In genomic region chr6:16711551-16712249, GRCh38 we compare ENCODE assay signal across 8 cellular contexts. TPM values are rescaled to one million over a fixed set of nuclear protein-coding genes. Genes with fewer than 3 reads are reported as not detected.
A peak's percentile ranks its signal among the peaks of the same experiment; 100 is the strongest.
DNase-seq lines count a peak whose midpoint lies in the region; ATAC-seq, FAIRE-seq and TF ChIP-seq lines count a peak whose summit lies in the region.

No MANE protein-coding gene starts in this region.

- H3K4me3 ChIP-seq in GM06990 (replicated peaks; ENCODE audit: low read depth, low read length) (peak overlapping the region; percentile 47), mesenchymal stem cell (ENCODE audit: insufficient read depth in 1 of 2, low read depth in 1 of 2, low read length in 2 of 2) (no peak overlapping the region)

- H2BK15ac ChIP-seq in mesenchymal stem cell (ENCODE audit: low read depth, poor library complexity, severe bottlenecking) = no peak overlapping the region

- no peak overlapping the region for H2AFZ ChIP-seq in mesenchymal stem cell (ENCODE audit: low read depth, low read length)

- no peak overlapping the region for H2BK5ac ChIP-seq in mesenchymal stem cell (ENCODE audit: low read depth, low read length, poor library complexity, severe bottlenecking)

- no peak for FAIRE-seq in GM19239 (lab: Jason Lieb, UNC)

- no peaks in the 10 kb centered on the region for H3K36me3 ChIP-seq in GM06990 (ENCODE audit: control insufficient read depth, insufficient read depth, low read length)
- H3K36me3 ChIP-seq in mesenchymal stem cell (ENCODE audit: control insufficient read depth in 1 of 2, insufficient read depth in 2 of 2, low read depth in 1 of 2, low read length in 2 of 2) = peaks cover 0 to under 1% of the 10 kb centered on the region in 2 experiments

- H3K27me3 Mint-ChIP-seq in activated CD8-positive, alpha-beta T cell treated with anti-CD3 and anti-CD28 coated beads, Interleukin-2, amount 10 ng/mL, durations not matched to agents 7 days and 5 days (ENCODE audit: low read depth) = no peaks in the 10 kb centered on the region

- H3K4me3 Mint-ChIP-seq in activated CD8-positive, alpha-beta T cell treated with anti-CD3 and anti-CD28 coated beads, Interleukin-2, amount 10 ng/mL, durations not matched to agents 7 days and 5 days = peak overlapping the region; percentile 68

- TF ChIP-seq CTCF in GM06990 (IDR thresholded peaks at IDR 0.05; ENCODE audit: insufficient read depth, low read length, poor library complexity, severe bottlenecking) = peak; percentile 12

- peaks cover 8% of the 10 kb centered on the region for H3K36me3 Mint-ChIP-seq in activated CD8-positive, alpha-beta T cell treated with anti-CD3 and anti-CD28 coated beads, Interleukin-2, amount 10 ng/mL, durations not matched to agents 7 days and 5 days (ENCODE audit: low read depth)

- POLR2A ChIA-PET in activated CD8-positive, alpha-beta T cell treated with anti-CD3 and anti-CD28 coated beads, Interleukin-2, amount 10 ng/mL, durations not matched to agents 7 days and 5 days (lab: Charles Lee) = interaction anchor here (2.4 kb wide), 1 partner anchor 13 kb away, joined by 9 read pairs; no protein-coding TSS in a partner anchor

- DNase-seq in GM06990 (ENCODE audit: extremely low read depth, insufficient read length) = peak; percentile 24
- DNase-seq in activated CD8-positive, alpha-beta T cell treated with anti-CD3 and anti-CD28 coated beads, Interleukin-2, amount 10 ng/mL, durations not matched to agents 7 days and 5 days = peak; percentile 45
- DNase-seq in mesenchymal stem cell = no peak
- DNase-seq in NCI-H2171 (lab: John Stamatoyannopoulos, UW) = no peak
- no peak for DNase-seq in GM19239 (ENCODE audit: insufficient read length, low spot score)
- no peak for DNase-seq in C1 segment of cervical spinal cord (lab: John Stamatoyannopoulos, UW)

- H3K4me1 ChIP-seq in mesenchymal stem cell (ENCODE audit: control insufficient read depth, insufficient read depth, low read depth, low read length) = peaks cover 9% of the 10 kb centered on the region

- ATAC-seq in HG03064 (IDR thresholded peaks at IDR 0.05; ENCODE audit: low read depth, unreplicated experiment) = peak; percentile 17
- peak; percentile 40 for ATAC-seq in activated CD8-positive, alpha-beta T cell treated with anti-CD3 and anti-CD28 coated beads, Interleukin-2, amount 10 ng/mL, durations not matched to agents 7 days and 5 days
- ATAC-seq in GM21619 (IDR thresholded peaks at IDR 0.05; ENCODE audit: unreplicated experiment) = no peak

- peak overlapping the region; percentile 91 for H2AK5ac ChIP-seq in mesenchymal stem cell (ENCODE audit: low read length, severe bottlenecking)

- no peak overlapping the region for H3K14ac ChIP-seq in mesenchymal stem cell (ENCODE audit: low read length in 2 of 2)

- no peak overlapping the region for H3K4me2 ChIP-seq in mesenchymal stem cell (ENCODE audit: low read length, poor library complexity, severe bottlenecking)

- H2BK120ac ChIP-seq in mesenchymal stem cell (ENCODE audit: low read depth, low read length) = peak overlapping the region; percentile 1

- peaks cover 22% of the 10 kb centered on the region for H3K79me1 ChIP-seq in mesenchymal stem cell (replicated peaks; ENCODE audit: low read length, poor library complexity, severe bottlenecking)

- no peak overlapping the region for H4K8ac ChIP-seq in mesenchymal stem cell (ENCODE audit: low read length)

- H3K4me1 Mint-ChIP-seq in activated CD8-positive, alpha-beta T cell treated with anti-CD3 and anti-CD28 coated beads, Interleukin-2, amount 10 ng/mL, durations not matched to agents 7 days and 5 days (ENCODE audit: low read depth) = peaks cover 47% of the 10 kb centered on the region

- peak overlapping the region; percentile 90 for H3K9ac ChIP-seq in mesenchymal stem cell (ENCODE audit: low read length)

- H3K23ac ChIP-seq in mesenchymal stem cell (ENCODE audit: low read length in 2 of 2) = no peak overlapping the region

- H3K9me3 ChIP-seq in mesenchymal stem cell (ENCODE audit: control insufficient read depth, low read length) = no peaks in the 10 kb centered on the region

- no peak overlapping the region for H3K4ac ChIP-seq in mesenchymal stem cell (ENCODE audit: low read depth in 1 of 2, low read length in 2 of 2)

- no peak overlapping the region for H2BK12ac ChIP-seq in mesenchymal stem cell (ENCODE audit: low read length in 2 of 2)

- H3K27me3 ChIP-seq in GM06990 (replicated peaks; ENCODE audit: control insufficient read depth, insufficient read depth, low read length) = no peaks in the 10 kb centered on the region
- H3K27me3 ChIP-seq in mesenchymal stem cell (ENCODE audit: control insufficient read depth in 1 of 2, insufficient read depth in 1 of 2, low read length in 2 of 2) = no peaks in the 10 kb centered on the region

- no peaks in the 10 kb centered on the region for H3K9me3 Mint-ChIP-seq in activated CD8-positive, alpha-beta T cell treated with anti-CD3 and anti-CD28 coated beads, Interleukin-2, amount 10 ng/mL, durations not matched to agents 7 days and 5 days (ENCODE audit: insufficient read depth)

- peak overlapping the region; percentile 89 for H3K27ac Mint-ChIP-seq in activated CD8-positive, alpha-beta T cell treated with anti-CD3 and anti-CD28 coated beads, Interleukin-2, amount 10 ng/mL, durations not matched to agents 7 days and 5 days

- peak overlapping the region; percentile 51 for H3K27ac ChIP-seq in mesenchymal stem cell (ENCODE audit: low read length, poor library complexity, severe bottlenecking)

- no peak overlapping the region for H4K91ac ChIP-seq in mesenchymal stem cell (ENCODE audit: low read length)

- CTCF ChIA-PET in activated CD8-positive, alpha-beta T cell treated with anti-CD3 and anti-CD28 coated beads, Interleukin-2, amount 10 ng/mL, durations not matched to agents 7 days and 5 days (lab: Charles Lee) = interaction anchor here (0.9 to 3.4 kb wide), 4 partner anchors 13 to 54 kb away, joined by 4 to 23 read pairs (median 11); no protein-coding TSS in a partner anchor

- H3K18ac ChIP-seq in mesenchymal stem cell (ENCODE audit: low read depth in 1 of 2, low read length in 2 of 2) = peak overlapping the region in 1 of 2 experiments; percentile 11

- 100% methylated on average over 4 of the region's 8 CpGs for WGBS in mesenchymal stem cell

RNA-seq across cellular contexts. Expression of gene ATXN1, which starts 49.6 kb away (rescaled TPM):
- 10 to 100 TPM; 36.7 to 42.9 TPM for total RNA-seq in activated CD8-positive, alpha-beta T cell treated with anti-CD3 and anti-CD28 coated beads, Interleukin-2, amount 10 ng/mL, durations not matched to agents 7 days and 5 days
- 16.8 TPM for polyA plus RNA-seq in mesenchymal stem cell (2013, experiment 1 of 2)
- polyA plus RNA-seq in mesenchymal stem cell (2013, experiment 2 of 2) = 16.0 TPM

Comparison
In these comparisons a context has a peak if more than half of its experiments do, and no peak if none do; other contexts are left out.
1. DNase-seq: peak in GM06990 (single experiment) and activated CD8-positive, alpha-beta T cell treated with anti-CD3 and anti-CD28 coated beads, Interleukin-2, amount 10 ng/mL, durations not matched to agents 7 days and 5 days (single experiment); none in mesenchymal stem cell (single experiment), NCI-H2171 (single experiment), GM19239 (single experiment) and C1 segment of cervical spinal cord (0 of 14).